ENCODE assay signal across 9 cellular contexts in genomic region chr10:48523212-48523819, GRCh38.
DNase-seq lines count a peak whose midpoint lies in the region; ATAC-seq and TF ChIP-seq lines count a peak whose summit lies in the region.
"Had no signal": no experiment of that assay in that cellular context is flagged by ENCODE, and none has a peak within 500 bp of the region (broad histone marks: within the 10 kb centered on the region; RNA-seq: fewer than 3 reads in every experiment).

No MANE protein-coding gene starts in this region.

- TF ChIP-seq CTCF in CD8-positive, alpha-beta T cell (IDR thresholded peaks at IDR 0.05): no peak

- H3K4me3 Mint-ChIP-seq in naive thymus-derived CD8-positive, alpha-beta T cell: peak overlapping the region in 1 of 10 donors; percentile 55
- H3K4me3 Mint-ChIP-seq in CD8-positive, alpha-beta T cell: no peak overlapping the region
- H3K4me3 Mint-ChIP-seq in activated T-helper 17 cell treated with anti-CD3 and anti-CD28 coated beads, Interleukin-2, amount 50 U/mL, for 72 hours: no peak overlapping the region

- peaks cover 9 to 21% (median 11%) of the 10 kb centered on the region in 4 donors for H3K4me1 Mint-ChIP-seq in naive thymus-derived CD8-positive, alpha-beta T cell
- H3K4me1 Mint-ChIP-seq in CD8-positive, alpha-beta T cell (ENCODE audit: low read depth): peaks cover 5% of the 10 kb centered on the region
- no peaks in the 10 kb centered on the region for H3K4me1 Mint-ChIP-seq in activated T-helper 17 cell treated with anti-CD3 and anti-CD28 coated beads, Interleukin-2, amount 50 U/mL, for 72 hours

- no peak overlapping the region for H3K27ac Mint-ChIP-seq in naive thymus-derived CD8-positive, alpha-beta T cell
- no peak overlapping the region for H3K27ac Mint-ChIP-seq in CD8-positive, alpha-beta T cell
- no peak overlapping the region for H3K27ac Mint-ChIP-seq in activated T-helper 17 cell treated with anti-CD3 and anti-CD28 coated beads, Interleukin-2, amount 50 U/mL, for 72 hours

- POLR2A ChIA-PET in naive thymus-derived CD8-positive, alpha-beta T cell (lab: Charles Lee): no interaction called here
- POLR2A ChIA-PET in CD8-positive, alpha-beta T cell (lab: Charles Lee): no interaction called here

- no peaks in the 10 kb centered on the region for H3K4me1 ChIP-seq in HAP-1
- peaks cover 70% of the 10 kb centered on the region for H3K4me1 ChIP-seq in skeletal muscle satellite cell (ENCODE audit: control insufficient read depth, insufficient read depth, low read length)
- H3K4me1 ChIP-seq in CD8-positive, alpha-beta T cell (ENCODE audit: insufficient read depth, low read length): no peaks in the 10 kb centered on the region

- H3K27me3 ChIP-seq in HAP-1 (ENCODE audit: low read depth): peaks cover 15% of the 10 kb centered on the region
- H3K27me3 ChIP-seq in skeletal muscle satellite cell (ENCODE audit: control insufficient read depth, insufficient read depth, low read length): no peaks in the 10 kb centered on the region
- no peaks in the 10 kb centered on the region for H3K27me3 ChIP-seq in CD8-positive, alpha-beta T cell (ENCODE audit: insufficient read depth, low read length)

- no peak for ATAC-seq in naive thymus-derived CD8-positive, alpha-beta T cell
- ATAC-seq in CD8-positive, alpha-beta T cell: no peak
- ATAC-seq in GM19467 (IDR thresholded peaks at IDR 0.05; ENCODE audit: unreplicated experiment): no peak
- ATAC-seq in activated T-helper 17 cell treated with anti-CD3 and anti-CD28 coated beads, Interleukin-2, amount 50 U/mL, for 72 hours (replicated peaks): no peak

- no peaks in the 10 kb centered on the region for H3K36me3 Mint-ChIP-seq in naive thymus-derived CD8-positive, alpha-beta T cell
- H3K36me3 Mint-ChIP-seq in CD8-positive, alpha-beta T cell: no peaks in the 10 kb centered on the region
- H3K36me3 Mint-ChIP-seq in activated T-helper 17 cell treated with anti-CD3 and anti-CD28 coated beads, Interleukin-2, amount 50 U/mL, for 72 hours (ENCODE audit: low read depth): no peaks in the 10 kb centered on the region

- H3K4me3 ChIP-seq in HAP-1: peak overlapping the region; percentile 16
- H3K4me3 ChIP-seq in iPS-18c (ENCODE audit: insufficient read depth, low read depth, low read length): peak overlapping the region; percentile 74
- peak overlapping the region; percentile 59 for H3K4me3 ChIP-seq in skeletal muscle satellite cell (ENCODE audit: low read length)
- no peak overlapping the region for H3K4me3 ChIP-seq in CD8-positive, alpha-beta T cell (ENCODE audit: low read depth, low read length)

- in situ Hi-C loops in HAP-1 (cut with MboI; ENCODE audit: low sequenced_read_pairs): no loop called here

- H3K27me3 Mint-ChIP-seq in naive thymus-derived CD8-positive, alpha-beta T cell: peaks cover 36 to 72% (median 57%) of the 10 kb centered on the region in 5 donors
- peaks cover 48% of the 10 kb centered on the region for H3K27me3 Mint-ChIP-seq in CD8-positive, alpha-beta T cell (ENCODE audit: low read depth)
- peaks cover 44% of the 10 kb centered on the region for H3K27me3 Mint-ChIP-seq in activated T-helper 17 cell treated with anti-CD3 and anti-CD28 coated beads, Interleukin-2, amount 50 U/mL, for 72 hours

- CTCF ChIA-PET in CD8-positive, alpha-beta T cell (lab: Charles Lee): no interaction called here

- DNase-seq in HAP-1 (ENCODE audit: low spot score in 2 of 2) (no peak), astrocyte of the hippocampus (ENCODE audit: low read depth, low spot score) (peak; percentile 98)
- DNase-seq in naive thymus-derived CD8-positive, alpha-beta T cell: no peak
- DNase-seq in CD8-positive, alpha-beta T cell: no peak

- intact Hi-C loops in CD8-positive, alpha-beta T cell (cut with DNase I, micrococcal nuclease): no loop called here

- H3K36me3 ChIP-seq in HAP-1 (replicated peaks) (no peaks in the 10 kb centered on the region), skeletal muscle satellite cell (ENCODE audit: insufficient read depth, low read length) (peaks cover 12% of the 10 kb centered on the region)
- no peaks in the 10 kb centered on the region for H3K36me3 ChIP-seq in CD8-positive, alpha-beta T cell (ENCODE audit: insufficient read depth, low read length)

- H3K9ac ChIP-seq in skeletal muscle satellite cell (ENCODE audit: low read depth, low read length): peak overlapping the region; percentile 35

- no peaks in the 10 kb centered on the region for H3K9me3 ChIP-seq in HAP-1
- no peaks in the 10 kb centered on the region for H3K9me3 ChIP-seq in iPS-18c (ENCODE audit: control insufficient read depth, insufficient read depth, low read length)
- H3K9me3 ChIP-seq in skeletal muscle satellite cell (replicated peaks; ENCODE audit: low read length): no peaks in the 10 kb centered on the region
- H3K9me3 ChIP-seq in CD8-positive, alpha-beta T cell (ENCODE audit: low read length): no peaks in the 10 kb centered on the region

- H3K27ac ChIP-seq in CD8-positive, alpha-beta T cell (ENCODE audit: low read depth, low read length): no peak overlapping the region
- H3K27ac ChIP-seq: epithelial cell of prostate had no signal

- peak overlapping the region; percentile 77 for H3K4me2 ChIP-seq in skeletal muscle satellite cell (ENCODE audit: low read length)

- H3K9me3 Mint-ChIP-seq in naive thymus-derived CD8-positive, alpha-beta T cell: peaks cover 0 to 17% (median 0%) of the 10 kb centered on the region in 9 donors
- H3K9me3 Mint-ChIP-seq in CD8-positive, alpha-beta T cell: no peaks in the 10 kb centered on the region
- no peaks in the 10 kb centered on the region for H3K9me3 Mint-ChIP-seq in activated T-helper 17 cell treated with anti-CD3 and anti-CD28 coated beads, Interleukin-2, amount 50 U/mL, for 72 hours
